Comparison of ENCODE assay signal across 1 cellular context in the genomic region with DNA sequence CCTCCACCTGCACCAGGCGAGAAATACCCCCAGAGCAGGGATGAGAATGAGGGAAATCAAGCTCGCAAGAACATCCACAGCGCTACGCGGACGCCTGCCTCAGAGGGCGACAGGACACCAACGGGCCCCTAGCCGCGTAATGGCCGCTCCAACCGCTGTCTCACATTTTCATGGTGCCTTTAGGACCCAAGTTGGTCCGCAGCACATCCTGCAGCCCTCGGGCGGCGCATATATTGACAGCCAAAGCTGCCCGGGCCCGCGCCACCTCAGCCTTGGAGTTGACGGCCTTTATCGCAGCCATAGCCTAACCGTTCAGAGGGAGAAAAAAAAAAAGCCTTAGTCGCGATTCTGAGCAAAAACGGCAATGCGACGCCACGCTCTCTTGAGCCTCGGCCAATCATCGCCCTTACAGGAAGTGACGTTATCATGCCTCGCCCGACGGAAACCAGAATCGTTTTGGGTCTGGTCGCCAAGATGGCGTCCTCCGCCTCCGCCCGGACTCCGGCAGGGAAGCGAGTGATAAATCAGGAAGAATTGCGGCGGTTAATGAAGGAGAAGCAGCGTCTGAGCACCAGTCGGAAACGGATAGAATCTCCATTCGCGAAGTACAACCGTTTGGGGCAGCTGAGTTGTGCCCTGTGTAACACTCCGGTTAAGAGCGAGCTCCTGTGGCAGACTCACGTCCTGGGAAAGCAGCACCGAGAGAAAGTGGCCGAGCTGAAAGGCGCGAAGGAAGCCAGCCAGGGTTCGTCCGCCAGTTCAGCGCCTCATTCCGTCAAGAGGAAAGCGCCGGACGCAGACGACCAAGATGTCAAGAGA.
TF ChIP-seq lines count a peak whose summit lies in the region.

A gene with protein sequence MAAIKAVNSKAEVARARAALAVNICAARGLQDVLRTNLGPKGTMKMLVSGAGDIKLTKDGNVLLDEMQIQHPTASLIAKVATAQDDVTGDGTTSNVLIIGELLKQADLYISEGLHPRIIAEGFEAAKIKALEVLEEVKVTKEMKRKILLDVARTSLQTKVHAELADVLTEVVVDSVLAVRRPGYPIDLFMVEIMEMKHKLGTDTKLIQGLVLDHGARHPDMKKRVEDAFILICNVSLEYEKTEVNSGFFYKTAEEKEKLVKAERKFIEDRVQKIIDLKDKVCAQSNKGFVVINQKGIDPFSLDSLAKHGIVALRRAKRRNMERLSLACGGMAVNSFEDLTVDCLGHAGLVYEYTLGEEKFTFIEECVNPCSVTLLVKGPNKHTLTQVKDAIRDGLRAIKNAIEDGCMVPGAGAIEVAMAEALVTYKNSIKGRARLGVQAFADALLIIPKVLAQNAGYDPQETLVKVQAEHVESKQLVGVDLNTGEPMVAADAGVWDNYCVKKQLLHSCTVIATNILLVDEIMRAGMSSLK (minus strand): TSS at position 368 of the 819 bp plus-strand sequence. CDS start 67 bp downstream, at position 301.
A gene with protein sequence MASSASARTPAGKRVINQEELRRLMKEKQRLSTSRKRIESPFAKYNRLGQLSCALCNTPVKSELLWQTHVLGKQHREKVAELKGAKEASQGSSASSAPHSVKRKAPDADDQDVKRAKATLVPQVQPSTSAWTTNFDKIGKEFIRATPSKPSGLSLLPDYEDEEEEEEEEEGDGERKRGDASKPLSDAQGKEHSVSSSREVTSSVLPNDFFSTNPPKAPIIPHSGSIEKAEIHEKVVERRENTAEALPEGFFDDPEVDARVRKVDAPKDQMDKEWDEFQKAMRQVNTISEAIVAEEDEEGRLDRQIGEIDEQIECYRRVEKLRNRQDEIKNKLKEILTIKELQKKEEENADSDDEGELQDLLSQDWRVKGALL (plus strand): TSS at position 448 of the 819 bp plus-strand sequence. CDS start 27 bp downstream, at position 475.

TF ChIP-seq in HEK293, 187 proteins besides CTCF, POLR2A, EP300 and RAD21 (continued from another document and continues in another):
- TF ChIP-seq, protein P1, sequence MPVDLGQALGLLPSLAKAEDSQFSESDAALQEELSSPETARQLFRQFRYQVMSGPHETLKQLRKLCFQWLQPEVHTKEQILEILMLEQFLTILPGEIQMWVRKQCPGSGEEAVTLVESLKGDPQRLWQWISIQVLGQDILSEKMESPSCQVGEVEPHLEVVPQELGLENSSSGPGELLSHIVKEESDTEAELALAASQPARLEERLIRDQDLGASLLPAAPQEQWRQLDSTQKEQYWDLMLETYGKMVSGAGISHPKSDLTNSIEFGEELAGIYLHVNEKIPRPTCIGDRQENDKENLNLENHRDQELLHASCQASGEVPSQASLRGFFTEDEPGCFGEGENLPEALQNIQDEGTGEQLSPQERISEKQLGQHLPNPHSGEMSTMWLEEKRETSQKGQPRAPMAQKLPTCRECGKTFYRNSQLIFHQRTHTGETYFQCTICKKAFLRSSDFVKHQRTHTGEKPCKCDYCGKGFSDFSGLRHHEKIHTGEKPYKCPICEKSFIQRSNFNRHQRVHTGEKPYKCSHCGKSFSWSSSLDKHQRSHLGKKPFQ (tag by site-specific recombination; IDR thresholded peaks at IDR 0.05) = peak; percentile 10; the same call in 1 of the 2 replicates
- TF ChIP-seq PRDM1 (tag by site-specific recombination; IDR thresholded peaks at IDR 0.05) (peak; percentile 84), ZNF561 (tag by site-specific recombination; IDR thresholded peaks at IDR 0.05; ENCODE audit: borderline replicate concordance) (peak; percentile 32; the same call in 1 of the 2 replicates), ZBTB8A (tag by site-specific recombination; IDR thresholded peaks at IDR 0.05) (peak; percentile 46), WT1 (tag by site-specific recombination; IDR thresholded peaks at IDR 0.05) (no peak), ZEB2 (tag by site-specific recombination; IDR thresholded peaks at IDR 0.05) (0 out of 2 replicates have a peak, but pooled peaks have one; percentile 53), ZBTB21 (tag by site-specific recombination; IDR thresholded peaks at IDR 0.05) (peak; percentile 82), ZNF501 (tag by site-specific recombination; IDR thresholded peaks at IDR 0.05) (peak; percentile 68; the same call in 1 of the 2 replicates), YY2 (tag by site-specific recombination; IDR thresholded peaks at IDR 0.05) (peak; percentile 92), ZNF324 (tag by site-specific recombination; IDR thresholded peaks at IDR 0.05) (peak; percentile 35), ZNF341 (tag by site-specific recombination; IDR thresholded peaks at IDR 0.05; ENCODE audit: low read depth) (0 out of 2 replicates have a peak, but pooled peaks have one; percentile 10), ZNF394 (tag by site-specific recombination; IDR thresholded peaks at IDR 0.05; ENCODE audit: borderline replicate concordance) (peak; percentile 21; the same call in 1 of the 2 replicates), ZNF266 (tag by site-specific recombination; IDR thresholded peaks at IDR 0.05; ENCODE audit: low read depth) (no peak), ZNF660 (tag by site-specific recombination; IDR thresholded peaks at IDR 0.05) (peak; percentile 38; the same call in 1 of the 2 replicates), RBAK (tag by site-specific recombination; IDR thresholded peaks at IDR 0.05) (no peak), ZNF433 (tag by site-specific recombination; IDR thresholded peaks at IDR 0.05; ENCODE audit: low read depth) (no peak), ZNF585B (tag by site-specific recombination; IDR thresholded peaks at IDR 0.05) (no peak), ZNF654 (tag by site-specific recombination; IDR thresholded peaks at IDR 0.05; ENCODE audit: low read depth) (no peak), ZNF2 (tag by site-specific recombination; IDR thresholded peaks at IDR 0.05) (peak; percentile 75), KLF8 (tag by site-specific recombination; IDR thresholded peaks at IDR 0.05) (peak; percentile 54; the same call in 1 of the 2 replicates), TCF7L2 (IDR thresholded peaks at IDR 0.05; ENCODE audit: borderline replicate concordance, low read depth, low read length) (no peak), ZNF221 (tag by site-specific recombination; IDR thresholded peaks at IDR 0.05; ENCODE audit: borderline replicate concordance) (no peak), EGR2 (tag by site-specific recombination; IDR thresholded peaks at IDR 0.05; ENCODE audit: low read depth) (peak; percentile 58)
- TF ChIP-seq, protein P2, sequence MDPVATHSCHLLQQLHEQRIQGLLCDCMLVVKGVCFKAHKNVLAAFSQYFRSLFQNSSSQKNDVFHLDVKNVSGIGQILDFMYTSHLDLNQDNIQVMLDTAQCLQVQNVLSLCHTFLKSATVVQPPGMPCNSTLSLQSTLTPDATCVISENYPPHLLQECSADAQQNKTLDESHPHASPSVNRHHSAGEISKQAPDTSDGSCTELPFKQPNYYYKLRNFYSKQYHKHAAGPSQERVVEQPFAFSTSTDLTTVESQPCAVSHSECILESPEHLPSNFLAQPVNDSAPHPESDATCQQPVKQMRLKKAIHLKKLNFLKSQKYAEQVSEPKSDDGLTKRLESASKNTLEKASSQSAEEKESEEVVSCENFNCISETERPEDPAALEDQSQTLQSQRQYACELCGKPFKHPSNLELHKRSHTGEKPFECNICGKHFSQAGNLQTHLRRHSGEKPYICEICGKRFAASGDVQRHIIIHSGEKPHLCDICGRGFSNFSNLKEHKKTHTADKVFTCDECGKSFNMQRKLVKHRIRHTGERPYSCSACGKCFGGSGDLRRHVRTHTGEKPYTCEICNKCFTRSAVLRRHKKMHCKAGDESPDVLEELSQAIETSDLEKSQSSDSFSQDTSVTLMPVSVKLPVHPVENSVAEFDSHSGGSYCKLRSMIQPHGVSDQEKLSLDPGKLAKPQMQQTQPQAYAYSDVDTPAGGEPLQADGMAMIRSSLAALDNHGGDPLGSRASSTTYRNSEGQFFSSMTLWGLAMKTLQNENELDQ (tag by site-specific recombination; IDR thresholded peaks at IDR 0.05; ENCODE audit: low read depth) = no peak
- TF ChIP-seq, protein P3, sequence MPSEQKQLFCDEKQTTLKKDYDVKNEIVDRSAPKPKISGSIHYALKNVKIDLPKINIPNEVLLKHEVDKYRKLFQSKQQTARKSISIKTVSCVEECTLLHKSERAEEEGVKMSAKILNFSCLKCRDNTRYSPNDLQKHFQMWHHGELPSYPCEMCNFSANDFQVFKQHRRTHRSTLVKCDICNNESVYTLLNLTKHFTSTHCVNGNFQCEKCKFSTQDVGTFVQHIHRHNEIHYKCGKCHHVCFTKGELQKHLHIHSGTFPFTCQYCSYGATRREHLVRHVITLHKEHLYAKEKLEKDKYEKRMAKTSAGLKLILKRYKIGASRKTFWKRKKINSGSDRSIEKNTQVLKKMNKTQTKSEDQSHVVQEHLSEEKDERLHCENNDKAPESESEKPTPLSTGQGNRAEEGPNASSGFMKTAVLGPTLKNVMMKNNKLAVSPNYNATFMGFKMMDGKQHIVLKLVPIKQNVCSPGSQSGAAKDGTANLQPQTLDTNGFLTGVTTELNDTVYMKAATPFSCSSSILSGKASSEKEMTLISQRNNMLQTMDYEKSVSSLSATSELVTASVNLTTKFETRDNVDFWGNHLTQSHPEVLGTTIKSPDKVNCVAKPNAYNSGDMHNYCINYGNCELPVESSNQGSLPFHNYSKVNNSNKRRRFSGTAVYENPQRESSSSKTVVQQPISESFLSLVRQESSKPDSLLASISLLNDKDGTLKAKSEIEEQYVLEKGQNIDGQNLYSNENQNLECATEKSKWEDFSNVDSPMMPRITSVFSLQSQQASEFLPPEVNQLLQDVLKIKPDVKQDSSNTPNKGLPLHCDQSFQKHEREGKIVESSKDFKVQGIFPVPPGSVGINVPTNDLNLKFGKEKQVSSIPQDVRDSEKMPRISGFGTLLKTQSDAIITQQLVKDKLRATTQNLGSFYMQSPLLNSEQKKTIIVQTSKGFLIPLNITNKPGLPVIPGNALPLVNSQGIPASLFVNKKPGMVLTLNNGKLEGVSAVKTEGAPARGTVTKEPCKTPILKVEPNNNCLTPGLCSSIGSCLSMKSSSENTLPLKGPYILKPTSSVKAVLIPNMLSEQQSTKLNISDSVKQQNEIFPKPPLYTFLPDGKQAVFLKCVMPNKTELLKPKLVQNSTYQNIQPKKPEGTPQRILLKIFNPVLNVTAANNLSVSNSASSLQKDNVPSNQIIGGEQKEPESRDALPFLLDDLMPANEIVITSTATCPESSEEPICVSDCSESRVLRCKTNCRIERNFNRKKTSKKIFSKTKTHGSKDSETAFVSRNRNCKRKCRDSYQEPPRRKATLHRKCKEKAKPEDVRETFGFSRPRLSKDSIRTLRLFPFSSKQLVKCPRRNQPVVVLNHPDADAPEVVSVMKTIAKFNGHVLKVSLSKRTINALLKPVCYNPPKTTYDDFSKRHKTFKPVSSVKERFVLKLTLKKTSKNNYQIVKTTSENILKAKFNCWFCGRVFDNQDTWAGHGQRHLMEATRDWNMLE (tag by site-specific recombination; conservative IDR thresholded peaks at IDR 0.05; ENCODE audit: low read depth) = peak; percentile 86
- TF ChIP-seq, protein P4, sequence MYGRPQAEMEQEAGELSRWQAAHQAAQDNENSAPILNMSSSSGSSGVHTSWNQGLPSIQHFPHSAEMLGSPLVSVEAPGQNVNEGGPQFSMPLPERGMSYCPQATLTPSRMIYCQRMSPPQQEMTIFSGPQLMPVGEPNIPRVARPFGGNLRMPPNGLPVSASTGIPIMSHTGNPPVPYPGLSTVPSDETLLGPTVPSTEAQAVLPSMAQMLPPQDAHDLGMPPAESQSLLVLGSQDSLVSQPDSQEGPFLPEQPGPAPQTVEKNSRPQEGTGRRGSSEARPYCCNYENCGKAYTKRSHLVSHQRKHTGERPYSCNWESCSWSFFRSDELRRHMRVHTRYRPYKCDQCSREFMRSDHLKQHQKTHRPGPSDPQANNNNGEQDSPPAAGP (tag by site-specific recombination; IDR thresholded peaks at IDR 0.05) = peak; percentile 56
- TF ChIP-seq, protein P5, sequence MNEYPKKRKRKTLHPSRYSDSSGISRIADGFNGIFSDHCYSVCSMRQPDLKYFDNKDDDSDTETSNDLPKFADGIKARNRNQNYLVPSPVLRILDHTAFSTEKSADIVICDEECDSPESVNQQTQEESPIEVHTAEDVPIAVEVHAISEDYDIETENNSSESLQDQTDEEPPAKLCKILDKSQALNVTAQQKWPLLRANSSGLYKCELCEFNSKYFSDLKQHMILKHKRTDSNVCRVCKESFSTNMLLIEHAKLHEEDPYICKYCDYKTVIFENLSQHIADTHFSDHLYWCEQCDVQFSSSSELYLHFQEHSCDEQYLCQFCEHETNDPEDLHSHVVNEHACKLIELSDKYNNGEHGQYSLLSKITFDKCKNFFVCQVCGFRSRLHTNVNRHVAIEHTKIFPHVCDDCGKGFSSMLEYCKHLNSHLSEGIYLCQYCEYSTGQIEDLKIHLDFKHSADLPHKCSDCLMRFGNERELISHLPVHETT (tag by site-specific recombination; IDR thresholded peaks at IDR 0.05) = peak; percentile 58; the same call in 1 of the 2 replicates
- TF ChIP-seq, protein P6, sequence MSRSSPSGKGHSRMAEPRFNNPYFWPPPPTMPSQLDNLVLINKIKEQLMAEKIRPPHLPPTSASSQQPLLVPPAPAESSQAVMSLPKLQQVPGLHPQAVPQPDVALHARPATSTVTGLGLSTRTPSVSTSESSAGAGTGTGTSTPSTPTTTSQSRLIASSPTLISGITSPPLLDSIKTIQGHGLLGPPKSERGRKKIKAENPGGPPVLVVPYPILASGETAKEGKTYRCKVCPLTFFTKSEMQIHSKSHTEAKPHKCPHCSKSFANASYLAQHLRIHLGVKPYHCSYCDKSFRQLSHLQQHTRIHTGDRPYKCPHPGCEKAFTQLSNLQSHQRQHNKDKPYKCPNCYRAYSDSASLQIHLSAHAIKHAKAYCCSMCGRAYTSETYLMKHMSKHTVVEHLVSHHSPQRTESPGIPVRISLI (tag by site-specific recombination; IDR thresholded peaks at IDR 0.05) = peak; percentile 98
- TF ChIP-seq, protein P7, sequence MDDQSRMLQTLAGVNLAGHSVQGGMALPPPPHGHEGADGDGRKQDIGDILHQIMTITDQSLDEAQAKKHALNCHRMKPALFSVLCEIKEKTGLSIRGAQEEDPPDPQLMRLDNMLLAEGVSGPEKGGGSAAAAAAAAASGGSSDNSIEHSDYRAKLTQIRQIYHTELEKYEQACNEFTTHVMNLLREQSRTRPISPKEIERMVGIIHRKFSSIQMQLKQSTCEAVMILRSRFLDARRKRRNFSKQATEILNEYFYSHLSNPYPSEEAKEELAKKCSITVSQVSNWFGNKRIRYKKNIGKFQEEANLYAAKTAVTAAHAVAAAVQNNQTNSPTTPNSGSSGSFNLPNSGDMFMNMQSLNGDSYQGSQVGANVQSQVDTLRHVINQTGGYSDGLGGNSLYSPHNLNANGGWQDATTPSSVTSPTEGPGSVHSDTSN (CRISPR knock-in tag; IDR thresholded peaks at IDR 0.05) = 0 out of 2 replicates have a peak, but pooled peaks have one; percentile 50
